Comparison of ENCODE assay signal across 8 cellular contexts in the genomic region with DNA sequence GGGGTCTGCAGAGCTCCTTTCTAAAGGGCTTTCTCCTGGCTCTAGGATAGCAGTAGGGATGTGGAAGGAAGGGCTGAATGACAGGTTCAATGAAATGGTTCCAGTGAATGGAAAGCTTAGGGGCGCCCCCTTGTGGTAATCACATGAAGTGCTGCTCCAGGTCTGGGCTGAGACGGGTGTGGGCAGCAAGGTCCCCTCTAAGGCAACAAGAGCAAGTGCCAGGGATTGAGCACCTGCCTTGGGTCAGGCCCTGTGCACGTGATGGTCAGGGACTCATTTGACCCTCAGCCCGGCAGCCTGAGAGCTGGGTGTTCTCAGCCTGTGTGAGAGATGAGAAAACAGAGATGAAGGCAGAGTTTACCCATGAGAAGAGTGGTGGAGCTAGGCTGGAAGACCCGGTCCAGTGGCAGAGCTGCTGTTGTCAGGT. TPM values are rescaled to one million over a fixed set of nuclear protein-coding genes. Genes with fewer than 3 reads are reported as not detected.
DNase-seq lines count a peak whose midpoint lies in the region; ATAC-seq, FAIRE-seq and TF ChIP-seq lines count a peak whose summit lies in the region.

No MANE protein-coding gene starts in this region.

- no peak for DNase-seq in AG09309 (ENCODE audit: low read depth)
- DNase-seq in H54 (ENCODE audit: insufficient read length, low spot score): peak; percentile 53
- DNase-seq in OCI-LY7 (ENCODE audit: low spot score): peak; percentile 70
- peak; percentile 71 for DNase-seq in activated T-cell treated with anti-CD3 and anti-CD28 coated beads for 1 hour (ENCODE audit: low read depth)
- peak; percentile 63 to 82 for DNase-seq in erythroblast (lab: John Stamatoyannopoulos, UW)
- DNase-seq in naive B cell: peak; percentile 68
- peak; percentile 64 for DNase-seq in stimulated activated naive B cell treated with anti-CD40 and anti-IgM and Interleukin-4, amounts not matched to agents 10 μg/mL and 1 μg/mL and 100 μg/mL, for 72 hours

- no peaks in the 10 kb centered on the region for H3K9me3 ChIP-seq in OCI-LY7 (ENCODE audit: low read length)

- H3K79me2 ChIP-seq in OCI-LY7 (ENCODE audit: insufficient read depth, low read depth, low read length): no peaks in the 10 kb centered on the region

- no peaks in the 10 kb centered on the region for H3K9me2 ChIP-seq in OCI-LY7 (ENCODE audit: insufficient read depth, low read length)

- intact Hi-C loops in OCI-LY7 (cut with micrococcal nuclease; ENCODE audit: unreplicated experiment): no loop called here

- H3K4me3 Mint-ChIP-seq in naive B cell: peak overlapping the region in 1 of 8 donors; percentile 79
- no peak overlapping the region for H3K4me3 Mint-ChIP-seq in stimulated activated naive B cell treated with anti-CD40 and anti-IgM and Interleukin-4, amounts not matched to agents 10 μg/mL and 1 μg/mL and 100 μg/mL, for 72 hours

- H3K36me3 Mint-ChIP-seq in naive B cell: no peaks in the 10 kb centered on the region
- no peaks in the 10 kb centered on the region for H3K36me3 Mint-ChIP-seq in stimulated activated naive B cell treated with anti-CD40 and anti-IgM and Interleukin-4, amounts not matched to agents 10 μg/mL and 1 μg/mL and 100 μg/mL, for 72 hours

- no peaks in the 10 kb centered on the region for H4K20me1 ChIP-seq in OCI-LY7 (ENCODE audit: insufficient read depth, low read length)

- H3K27me3 Mint-ChIP-seq in naive B cell: peaks cover 0 to 4% (median 0%) of the 10 kb centered on the region in 3 donors
- peaks cover 0 to 6% of the 10 kb centered on the region in 2 donors for H3K27me3 Mint-ChIP-seq in stimulated activated naive B cell treated with anti-CD40 and anti-IgM and Interleukin-4, amounts not matched to agents 10 μg/mL and 1 μg/mL and 100 μg/mL, for 72 hours

- peaks cover 0 to 2% (median 0%) of the 10 kb centered on the region in 7 donors for H3K9me3 Mint-ChIP-seq in naive B cell
- no peaks in the 10 kb centered on the region for H3K9me3 Mint-ChIP-seq in stimulated activated naive B cell treated with anti-CD40 and anti-IgM and Interleukin-4, amounts not matched to agents 10 μg/mL and 1 μg/mL and 100 μg/mL, for 72 hours

- peak; percentile 96 for TF ChIP-seq CTCF in AG09309 (IDR thresholded peaks at IDR 0.05; ENCODE audit: control insufficient read depth, insufficient read depth, low read depth, low read length, missing control alignments)
- peak; percentile 96 for TF ChIP-seq CTCF in OCI-LY7 (conservative IDR thresholded peaks at IDR 0.05; ENCODE audit: low read length)

- H3K4me3 ChIP-seq in AG09309 (ENCODE audit: control insufficient read depth, low read depth, low read length) (no peak overlapping the region), OCI-LY7 (ENCODE audit: low read depth, low read length, poor library complexity, severe bottlenecking) (no peak overlapping the region)

- CTCF ChIA-PET in OCI-LY7 (lab: Charles Lee; ENCODE audit: unreplicated experiment): interaction anchor here (0.7 to 4.2 kb wide), 8 partner anchors 9 to 170 kb away, joined by 3 to 32 read pairs (median 5); a partner anchor contains a TSS

- no peak overlapping the region for H3K4me2 ChIP-seq in OCI-LY7 (ENCODE audit: low read length)

- peak overlapping the region in 3 of 6 donors; percentile 51 to 92 (median 53) for H3K27ac Mint-ChIP-seq in naive B cell
- H3K27ac Mint-ChIP-seq in stimulated activated naive B cell treated with anti-CD40 and anti-IgM and Interleukin-4, amounts not matched to agents 10 μg/mL and 1 μg/mL and 100 μg/mL, for 72 hours: peak overlapping the region; percentile 91

- no peaks in the 10 kb centered on the region for H3K36me3 ChIP-seq in OCI-LY7 (ENCODE audit: insufficient read depth, low read length)

- no TSS peak for BruUV-seq in OCI-LY7 (replicated peaks; lab: Mats Ljungman, UMichigan)

- POLR2A ChIA-PET in OCI-LY7 (lab: Charles Lee): interaction anchor here (0.5 to 1.1 kb wide), 5 partner anchors 73 to 165 kb away, joined by 3 to 7 read pairs (median 3); no protein-coding TSS in a partner anchor

- FAIRE-seq in H54 (lab: Jason Lieb, UNC): no peak

- ATAC-seq in naive B cell (ENCODE audit: low read depth in 2 of 2) (peak in 1 of 2 donors; percentile 14), HG02571 (IDR thresholded peaks at IDR 0.05; ENCODE audit: unreplicated experiment) (no peak)
- ATAC-seq in stimulated activated naive B cell treated with anti-CD40 and anti-IgM and Interleukin-4, amounts not matched to agents 10 μg/mL and 1 μg/mL and 100 μg/mL, for 72 hours (replicated peaks): peak; percentile 23 to 28

- TF ChIP-seq POLR2A in H54 (IDR thresholded peaks at IDR 0.05; ENCODE audit: low read depth, low read length) (no peak), erythroblast (IDR thresholded peaks at IDR 0.05; ENCODE audit: low read length) (no peak)

- peaks cover 20 to 29% (median 29%) of the 10 kb centered on the region in 3 donors for H3K4me1 Mint-ChIP-seq in naive B cell
- peaks cover 18 to 37% of the 10 kb centered on the region in 2 donors for H3K4me1 Mint-ChIP-seq in stimulated activated naive B cell treated with anti-CD40 and anti-IgM and Interleukin-4, amounts not matched to agents 10 μg/mL and 1 μg/mL and 100 μg/mL, for 72 hours

- no peak overlapping the region for H2AFZ ChIP-seq in OCI-LY7 (ENCODE audit: low read length)

- H3K4me1 ChIP-seq in OCI-LY7 (ENCODE audit: insufficient read depth, low read length, poor library complexity, severe bottlenecking): peaks cover 27% of the 10 kb centered on the region

- no peak overlapping the region for H3K27ac ChIP-seq in OCI-LY7 (ENCODE audit: low read depth, low read length, poor library complexity, severe bottlenecking)

RNA-seq across cellular contexts. Expression of a gene that starts 12.1 kb away (rescaled TPM):
- total RNA-seq in OCI-LY7 (2014; rRNA removed; shearing (Covaris generic)): not detected in 2 replicates
- total RNA-seq in OCI-LY7 (2022): 0.13 TPM in 1 of 2 replicates, not detected in the other
- 1 to 10 TPM in 5 of 6 donors, under 1 TPM in 1; 0.14 to 2.9 (median 1.3) TPM for polyA plus RNA-seq in naive B cell (ENCODE audit: low read depth in 6 of 6)

RNA-seq across cellular contexts. Expression of a gene that starts 37.6 kb away (rescaled TPM):
- not detected in 2 replicates for total RNA-seq in OCI-LY7 (2014; rRNA removed; shearing (Covaris generic))
- not detected in 2 replicates for total RNA-seq in OCI-LY7 (2022)
- not detected for polyA plus RNA-seq in naive B cell (ENCODE audit: low read depth in 6 of 6)
